9 cellular contexts compared by ENCODE assay signal in the genomic region with DNA sequence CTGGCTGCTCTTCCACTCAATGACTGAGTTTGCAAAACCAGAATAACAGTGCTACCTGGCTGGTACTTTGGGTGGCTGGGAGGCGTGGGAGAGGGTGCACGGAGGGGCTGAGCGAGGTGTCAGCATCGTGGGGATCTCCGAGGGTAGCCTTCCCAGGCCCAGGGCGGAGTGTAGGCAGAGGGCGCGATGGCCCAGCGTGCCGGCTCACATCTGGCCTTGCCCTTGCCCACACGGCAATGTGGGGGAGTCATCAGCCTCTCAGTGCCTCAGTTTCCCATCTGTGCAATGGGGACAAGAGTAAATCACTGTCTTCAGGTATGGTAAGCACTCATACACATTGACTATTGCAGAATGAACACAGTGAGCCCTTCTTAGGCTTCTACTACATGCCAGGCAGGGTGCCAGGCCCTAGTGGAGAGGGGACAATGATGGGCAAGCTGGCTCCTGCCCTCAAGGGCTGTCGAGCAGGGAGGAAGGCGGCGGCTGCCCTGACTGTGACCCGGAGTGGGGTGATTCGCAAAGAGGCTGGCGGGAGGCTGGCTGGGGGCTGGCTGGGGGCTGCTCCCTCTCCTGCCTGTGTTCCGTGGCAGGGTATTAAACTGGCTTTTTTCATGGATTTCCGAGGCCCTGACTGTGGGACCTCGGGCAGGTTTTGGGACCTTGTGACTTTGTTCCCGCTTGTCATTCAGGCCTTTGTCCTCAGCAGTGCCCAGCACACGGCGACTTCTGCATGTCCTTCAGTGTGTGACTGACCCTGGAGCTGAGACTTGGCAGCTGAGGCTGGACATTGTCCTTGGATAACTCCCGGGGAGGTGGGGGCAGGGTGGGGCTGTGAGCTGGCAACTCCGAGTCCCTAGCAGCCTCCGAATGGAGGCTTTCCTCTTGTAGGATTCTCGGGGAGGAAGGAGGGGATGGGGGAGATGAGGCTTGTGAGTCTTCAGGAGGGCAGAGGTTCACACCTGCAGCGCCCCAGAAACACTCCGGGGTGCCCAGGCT.
DNase-seq lines count a peak whose midpoint lies in the region; TF ChIP-seq lines count a peak whose summit lies in the region.
"Had no signal": no experiment of that assay in that cellular context is flagged by ENCODE, and none has a peak within 500 bp of the region (broad histone marks: within the 10 kb centered on the region; RNA-seq: fewer than 3 reads in every experiment).

No MANE protein-coding gene starts in this region.

- no peak overlapping the region for H3K4me3 Mint-ChIP-seq in endodermal cell

- no peak for TF ChIP-seq CTCF in endodermal cell (conservative IDR thresholded peaks at IDR 0.05)

- H4K91ac ChIP-seq in neuronal stem cell (ENCODE audit: low read depth, low read length, poor library complexity): no peak overlapping the region

- H3K14ac ChIP-seq in neuronal stem cell (ENCODE audit: low read length): peak overlapping the region; percentile 21

- no peak overlapping the region for H2BK120ac ChIP-seq in neuronal stem cell (ENCODE audit: low read depth, low read length)

- H3K18ac ChIP-seq in neuronal stem cell (ENCODE audit: low read length): peak overlapping the region; percentile 80

- H3K36me3 Mint-ChIP-seq in endodermal cell (ENCODE audit: low read depth): no peaks in the 10 kb centered on the region

- H3K27me3 Mint-ChIP-seq in endodermal cell (ENCODE audit: insufficient read depth): no peaks in the 10 kb centered on the region

- H3K9ac ChIP-seq in BLaER1: no peak overlapping the region
- no peak overlapping the region for H3K9ac ChIP-seq in endodermal cell (ENCODE audit: extremely low read depth, low read length, poor library complexity, severe bottlenecking)
- H3K9ac ChIP-seq in neuronal stem cell (ENCODE audit: low read depth, low read length, poor library complexity): peak overlapping the region; percentile 9

- no peak overlapping the region for H3K4ac ChIP-seq in neuronal stem cell (ENCODE audit: low read length)

- H2AK5ac ChIP-seq in neuronal stem cell (ENCODE audit: low read depth, low read length): peak overlapping the region; percentile 100

- H3K4me2 ChIP-seq in BLaER1 (peak overlapping the region; percentile 96), neuronal stem cell (ENCODE audit: insufficient read depth, low read length, poor library complexity, severe bottlenecking) (no peak overlapping the region)

- 91% methylated on average over 25 to 29 of the region's 29 CpGs for WGBS in endodermal cell (ENCODE audit: insufficient coverage in 1 of 2, insufficient read length in 1 of 2), 2 experiments
- no CpG with 5 or more reads among the region's 29 CpGs for WGBS in neuronal stem cell (ENCODE audit: extremely low coverage in 2 of 2, insufficient read length in 2 of 2, insufficient replicate concordance in 1 of 2), 2 donors

- H3K27me3 ChIP-seq in BLaER1 (no peaks in the 10 kb centered on the region), endodermal cell (ENCODE audit: control insufficient read depth, insufficient read depth, low read length, poor library complexity, severe bottlenecking) (no peaks in the 10 kb centered on the region), neuronal stem cell (ENCODE audit: control insufficient read depth in 3 of 3, insufficient read depth in 3 of 3, low read depth in 1 of 3, low read length in 3 of 3) (no peaks in the 10 kb centered on the region)

- no peaks in the 10 kb centered on the region for H3K9me3 Mint-ChIP-seq in endodermal cell

- H2BK12ac ChIP-seq in neuronal stem cell (ENCODE audit: low read length): peak overlapping the region; percentile 82

- H4K8ac ChIP-seq in neuronal stem cell (ENCODE audit: low read depth, low read length): no peak overlapping the region

- H3K9me3 ChIP-seq in BLaER1 (no peaks in the 10 kb centered on the region), endodermal cell (ENCODE audit: control insufficient read depth, low read length) (no peaks in the 10 kb centered on the region), neuronal stem cell (replicated peaks in 1 of 2; ENCODE audit: control insufficient read depth in 2 of 2, insufficient read depth in 1 of 2, low read depth in 1 of 2, low read length in 2 of 2) (no peaks in the 10 kb centered on the region)

- H3K27ac Mint-ChIP-seq in endodermal cell: peak overlapping the region; percentile 64

- H2AFZ ChIP-seq in neuronal stem cell (ENCODE audit: low read length): no peak overlapping the region

- peak overlapping the region; percentile 12 for H3K23ac ChIP-seq in neuronal stem cell (ENCODE audit: low read depth, low read length, poor library complexity)

- H2BK15ac ChIP-seq in neuronal stem cell (ENCODE audit: low read length): peak overlapping the region; percentile 21

- H2BK5ac ChIP-seq in neuronal stem cell (ENCODE audit: low read length): peak overlapping the region; percentile 93

- H3K4me1 ChIP-seq in BLaER1: peaks cover 100% of the 10 kb centered on the region
- peaks cover 12% of the 10 kb centered on the region for H3K4me1 ChIP-seq in endodermal cell (ENCODE audit: control insufficient read depth, insufficient read depth, low read length)
- H3K4me1 ChIP-seq in neuronal stem cell (ENCODE audit: control insufficient read depth in 2 of 2, insufficient read depth in 1 of 2, low read depth in 1 of 2, low read length in 2 of 2): peaks cover 67 to 76% of the 10 kb centered on the region in 2 donors

- no peak overlapping the region for H3K4me3 ChIP-seq in BLaER1
- H3K4me3 ChIP-seq in endodermal cell (ENCODE audit: low read length): no peak overlapping the region
- H3K4me3 ChIP-seq in neuronal stem cell (ENCODE audit: low read length in 2 of 2): no peak overlapping the region

- H3K36me3 ChIP-seq in BLaER1 (peaks cover 18% of the 10 kb centered on the region), endodermal cell (ENCODE audit: control insufficient read depth, insufficient read depth, low read length) (no peaks in the 10 kb centered on the region), neuronal stem cell (replicated peaks in 1 of 2; ENCODE audit: control insufficient read depth in 2 of 2, insufficient read depth in 2 of 2, low read length in 2 of 2) (peaks cover 4 to 6% of the 10 kb centered on the region in 2 donors)

- H3K4me1 Mint-ChIP-seq in endodermal cell: peaks cover 48% of the 10 kb centered on the region

- peaks cover 48% of the 10 kb centered on the region for H3K79me1 ChIP-seq in neuronal stem cell (ENCODE audit: low read depth, low read length)

- peak; percentile 92 for DNase-seq in NCI-H1694 treated with DMSO at 0.1 percent for 48 hours (lab: John Stamatoyannopoulos, UW)
- DNase-seq in endodermal cell: no peak
- no peak for DNase-seq in neuronal stem cell (ENCODE audit: low spot score)
- DNase-seq in stimulated activated CD4-positive, alpha-beta T cell treated with anti-CD3 and anti-CD28 coated beads, Interleukin-15, amount 100 ng/mL, for 24 hours: no peak
- no peak for DNase-seq in NCI-H146 (lab: John Stamatoyannopoulos, UW)
- DNase-seq in activated naive CD4-positive, alpha-beta T cell treated with Interleukin-2 at 50 U/mL for 16 hours: no peak
- DNase-seq in DMS53 treated with DMSO at 0.1 percent for 48 hours (lab: John Stamatoyannopoulos, UW; ENCODE audit: unreplicated experiment): no peak
- DNase-seq: T-helper 9 cell had no signal

- peaks cover 94% of the 10 kb centered on the region for H4K20me1 ChIP-seq in BLaER1

- no peak overlapping the region for H3K27ac ChIP-seq in BLaER1
- no peak overlapping the region for H3K27ac ChIP-seq in endodermal cell (ENCODE audit: low read depth, low read length)
- no peak overlapping the region for H3K27ac ChIP-seq in neuronal stem cell (replicated peaks; ENCODE audit: low read length)
